ENCODE assay signal across 1 cellular context in the genomic region with DNA sequence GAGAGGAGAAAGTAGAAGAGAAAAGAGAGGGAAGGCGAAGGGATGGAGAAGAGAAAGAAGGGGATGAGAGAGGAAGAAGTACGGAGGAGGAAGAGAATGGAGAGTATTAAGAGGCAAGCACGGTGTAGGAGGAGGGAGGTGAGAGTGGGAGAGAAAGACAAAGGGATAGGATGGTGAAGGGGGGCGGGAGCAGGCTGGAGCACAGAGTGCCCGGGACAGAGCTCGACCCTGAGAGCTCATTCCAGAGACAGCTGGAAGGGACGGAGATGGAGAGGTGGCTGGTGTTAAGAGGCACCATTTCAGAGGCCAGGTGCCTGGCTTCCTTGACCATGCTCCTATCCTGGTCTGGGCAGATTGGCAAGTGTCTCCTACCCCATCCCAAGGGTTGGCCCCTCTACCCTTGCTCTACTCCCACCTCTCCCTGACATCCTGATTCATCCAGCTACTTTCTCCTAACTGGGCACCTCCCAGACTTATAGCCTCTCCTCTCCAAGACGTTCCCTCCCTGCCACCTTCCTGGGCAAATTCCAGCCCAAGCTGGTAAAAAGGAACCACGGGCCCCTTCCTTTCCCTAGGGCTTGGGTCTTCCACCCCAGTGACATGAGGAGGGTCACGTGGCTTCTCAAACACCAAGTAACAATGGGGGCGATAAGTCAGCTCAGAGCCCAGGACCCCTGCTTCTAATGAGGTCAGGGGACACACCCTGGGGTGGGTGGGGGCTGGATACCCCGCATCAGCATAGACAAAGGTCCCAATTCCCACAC.
TF ChIP-seq lines count a peak whose summit lies in the region.

No MANE protein-coding gene starts in this region.

TF ChIP-seq in GM12891, 5 proteins besides CTCF, POLR2A, EP300 and RAD21:
- no peak for TF ChIP-seq PAX5 (IDR thresholded peaks at IDR 0.05; ENCODE audit: insufficient read depth, low read length, severe bottlenecking)
- no peak for TF ChIP-seq TAF1 (IDR thresholded peaks at IDR 0.05; ENCODE audit: low read depth, low read length)
- TF ChIP-seq SPI1 (IDR thresholded peaks at IDR 0.05; ENCODE audit: low read depth, low read length) = no peak
- no peak for TF ChIP-seq POU2F2 (IDR thresholded peaks at IDR 0.05; ENCODE audit: low read depth, low read length)
TF ChIP-seq in GM12891: peak in this region for 0.
